Comparison of ENCODE assay signal across 1 cellular context in genomic region chr2:100601661-100602060, GRCh38.
TF ChIP-seq lines count a peak whose summit lies in the region.

No MANE protein-coding gene starts in this region.

TF ChIP-seq in GM12878, 131 proteins besides CTCF, POLR2A, EP300 and RAD21:
- TF ChIP-seq ZNF622 (IDR thresholded peaks at IDR 0.05) (no peak), PAX8 (IDR thresholded peaks at IDR 0.05) (no peak), JUNB (IDR thresholded peaks at IDR 0.05) (no peak), BCL11A (IDR thresholded peaks at IDR 0.05; ENCODE audit: low read depth, low read length) (no peak), ASH2L (IDR thresholded peaks at IDR 0.05; ENCODE audit: borderline replicate concordance, low read depth) (no peak), LARP7 (IDR thresholded peaks at IDR 0.05) (no peak), SREBF2 (IDR thresholded peaks at IDR 0.05; ENCODE audit: low read length) (no peak), BHLHE40 (IDR thresholded peaks at IDR 0.05; ENCODE audit: borderline replicate concordance in 1 of 2, low read depth in 2 of 2, low read length in 1 of 2) (no peak), KDM1A (IDR thresholded peaks at IDR 0.05; ENCODE audit: borderline replicate concordance) (no peak), NRF1 (conservative IDR thresholded peaks at IDR 0.05; ENCODE audit: low read depth, low read length) (no peak), YBX1 (IDR thresholded peaks at IDR 0.05) (no peak), CEBPZ (IDR thresholded peaks at IDR 0.05; ENCODE audit: low read depth, low read length) (no peak)
- TF ChIP-seq, protein P1, sequence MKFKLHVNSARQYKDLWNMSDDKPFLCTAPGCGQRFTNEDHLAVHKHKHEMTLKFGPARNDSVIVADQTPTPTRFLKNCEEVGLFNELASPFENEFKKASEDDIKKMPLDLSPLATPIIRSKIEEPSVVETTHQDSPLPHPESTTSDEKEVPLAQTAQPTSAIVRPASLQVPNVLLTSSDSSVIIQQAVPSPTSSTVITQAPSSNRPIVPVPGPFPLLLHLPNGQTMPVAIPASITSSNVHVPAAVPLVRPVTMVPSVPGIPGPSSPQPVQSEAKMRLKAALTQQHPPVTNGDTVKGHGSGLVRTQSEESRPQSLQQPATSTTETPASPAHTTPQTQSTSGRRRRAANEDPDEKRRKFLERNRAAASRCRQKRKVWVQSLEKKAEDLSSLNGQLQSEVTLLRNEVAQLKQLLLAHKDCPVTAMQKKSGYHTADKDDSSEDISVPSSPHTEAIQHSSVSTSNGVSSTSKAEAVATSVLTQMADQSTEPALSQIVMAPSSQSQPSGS (IDR thresholded peaks at IDR 0.05; ENCODE audit: low read length): no peak
